In genomic region chr7:130956417-130957139, GRCh38 we compare ENCODE assay signal across 1 cellular context.
TF ChIP-seq lines count a peak whose summit lies in the region.

No MANE protein-coding gene starts in this region.

TF ChIP-seq in WTC11, 78 proteins besides CTCF, POLR2A, EP300 and RAD21 (continued from another document):
- no peak for TF ChIP-seq HMGA2 (CRISPR knock-in tag; IDR thresholded peaks at IDR 0.05)
- TF ChIP-seq, protein P1, sequence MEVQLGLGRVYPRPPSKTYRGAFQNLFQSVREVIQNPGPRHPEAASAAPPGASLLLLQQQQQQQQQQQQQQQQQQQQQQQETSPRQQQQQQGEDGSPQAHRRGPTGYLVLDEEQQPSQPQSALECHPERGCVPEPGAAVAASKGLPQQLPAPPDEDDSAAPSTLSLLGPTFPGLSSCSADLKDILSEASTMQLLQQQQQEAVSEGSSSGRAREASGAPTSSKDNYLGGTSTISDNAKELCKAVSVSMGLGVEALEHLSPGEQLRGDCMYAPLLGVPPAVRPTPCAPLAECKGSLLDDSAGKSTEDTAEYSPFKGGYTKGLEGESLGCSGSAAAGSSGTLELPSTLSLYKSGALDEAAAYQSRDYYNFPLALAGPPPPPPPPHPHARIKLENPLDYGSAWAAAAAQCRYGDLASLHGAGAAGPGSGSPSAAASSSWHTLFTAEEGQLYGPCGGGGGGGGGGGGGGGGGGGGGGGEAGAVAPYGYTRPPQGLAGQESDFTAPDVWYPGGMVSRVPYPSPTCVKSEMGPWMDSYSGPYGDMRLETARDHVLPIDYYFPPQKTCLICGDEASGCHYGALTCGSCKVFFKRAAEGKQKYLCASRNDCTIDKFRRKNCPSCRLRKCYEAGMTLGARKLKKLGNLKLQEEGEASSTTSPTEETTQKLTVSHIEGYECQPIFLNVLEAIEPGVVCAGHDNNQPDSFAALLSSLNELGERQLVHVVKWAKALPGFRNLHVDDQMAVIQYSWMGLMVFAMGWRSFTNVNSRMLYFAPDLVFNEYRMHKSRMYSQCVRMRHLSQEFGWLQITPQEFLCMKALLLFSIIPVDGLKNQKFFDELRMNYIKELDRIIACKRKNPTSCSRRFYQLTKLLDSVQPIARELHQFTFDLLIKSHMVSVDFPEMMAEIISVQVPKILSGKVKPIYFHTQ (CRISPR knock-in tag; IDR thresholded peaks at IDR 0.05): no peak
- no peak for TF ChIP-seq TP53 (CRISPR knock-in tag; IDR thresholded peaks at IDR 0.05)
